ENCODE assay signal across 8 cellular contexts in genomic region chr2:1769703-1770422, GRCh38. TPM values are rescaled to one million over a fixed set of nuclear protein-coding genes. Genes with fewer than 3 reads are reported as not detected.
A peak's percentile ranks its signal among the peaks of the same experiment; 100 is the strongest.
DNase-seq lines count a peak whose midpoint lies in the region; ATAC-seq and TF ChIP-seq lines count a peak whose summit lies in the region.

No MANE protein-coding gene starts in this region.

- DNase-seq in NCI-H82 (lab: John Stamatoyannopoulos, UW) (peak; percentile 82), cardiac septum (ENCODE audit: low spot score) (peak; percentile 78), renal cortical epithelial cell (ENCODE audit: low read depth) (peak; percentile 61)
- peak; percentile 47 for DNase-seq in activated gamma-delta T cell treated with anti-CD3 and anti-CD28 coated beads, Interleukin-2, amount 50 U/mL, for 16 hours (ENCODE audit: low read depth)
- DNase-seq in activated T-helper 1 cell treated with anti-CD3 and anti-CD28 coated beads, Interleukin-12 subunit alpha, Interleukin-12 subunit beta, Interleukin-2, Interleukin-4 antibody, amounts not matched to agents 30 ng/mL and 10 ng/mL and 1 ng/mL, durations not matched to agents 14 hours and 24 hours and 36 hours (ENCODE audit: low spot score), result no peak

- no peaks in the 10 kb centered on the region for H3K9me3 Mint-ChIP-seq in activated T-helper 1 cell treated with anti-CD3 and anti-CD28 coated beads, Interleukin-12 subunit alpha, Interleukin-12 subunit beta, Interleukin-2, Interleukin-4 antibody, amounts not matched to agents 30 ng/mL and 10 ng/mL and 1 ng/mL, durations not matched to agents 14 hours and 24 hours and 36 hours

- no peaks in the 10 kb centered on the region for H3K4me1 Mint-ChIP-seq in activated T-helper 1 cell treated with anti-CD3 and anti-CD28 coated beads, Interleukin-12 subunit alpha, Interleukin-12 subunit beta, Interleukin-2, Interleukin-4 antibody, amounts not matched to agents 30 ng/mL and 10 ng/mL and 1 ng/mL, durations not matched to agents 14 hours and 24 hours and 36 hours (ENCODE audit: low read depth)

- intact Hi-C loops in cardiac septum (cut with DNase I), result no loop called here
- intact Hi-C loops in activated T-helper 1 cell treated with anti-CD3 and anti-CD28 coated beads, Interleukin-12 subunit alpha, Interleukin-12 subunit beta, Interleukin-2, Interleukin-4 antibody, amounts not matched to agents 30 ng/mL and 10 ng/mL and 1 ng/mL, durations not matched to agents 14 hours and 24 hours and 36 hours (cut with micrococcal nuclease), result no loop called here

- H3K27me3 Mint-ChIP-seq in activated T-helper 1 cell treated with anti-CD3 and anti-CD28 coated beads, Interleukin-12 subunit alpha, Interleukin-12 subunit beta, Interleukin-2, Interleukin-4 antibody, amounts not matched to agents 30 ng/mL and 10 ng/mL and 1 ng/mL, durations not matched to agents 14 hours and 24 hours and 36 hours (ENCODE audit: insufficient read depth), result no peaks in the 10 kb centered on the region

- H3K27ac Mint-ChIP-seq in activated T-helper 1 cell treated with anti-CD3 and anti-CD28 coated beads, Interleukin-12 subunit alpha, Interleukin-12 subunit beta, Interleukin-2, Interleukin-4 antibody, amounts not matched to agents 30 ng/mL and 10 ng/mL and 1 ng/mL, durations not matched to agents 14 hours and 24 hours and 36 hours, result no peak overlapping the region

- ATAC-seq in HG03378 (IDR thresholded peaks at IDR 0.05; ENCODE audit: unreplicated experiment) (peak; percentile 51), GM21529 (IDR thresholded peaks at IDR 0.05; ENCODE audit: unreplicated experiment) (no peak)

- no peaks in the 10 kb centered on the region for H3K36me3 Mint-ChIP-seq in activated T-helper 1 cell treated with anti-CD3 and anti-CD28 coated beads, Interleukin-12 subunit alpha, Interleukin-12 subunit beta, Interleukin-2, Interleukin-4 antibody, amounts not matched to agents 30 ng/mL and 10 ng/mL and 1 ng/mL, durations not matched to agents 14 hours and 24 hours and 36 hours (ENCODE audit: low read depth)

- TF ChIP-seq CTCF in GM12873 (IDR thresholded peaks at IDR 0.05; ENCODE audit: insufficient read depth, low read depth, low read length, missing control alignments), result peak; percentile 78

- no peak overlapping the region for H3K4me3 Mint-ChIP-seq in activated T-helper 1 cell treated with anti-CD3 and anti-CD28 coated beads, Interleukin-12 subunit alpha, Interleukin-12 subunit beta, Interleukin-2, Interleukin-4 antibody, amounts not matched to agents 30 ng/mL and 10 ng/mL and 1 ng/mL, durations not matched to agents 14 hours and 24 hours and 36 hours

RNA-seq across cellular contexts. Expression of gene PXDN, which starts 25.5 kb away (rescaled TPM):
- total RNA-seq in cardiac septum (27.5 TPM), renal cortical epithelial cell (243 and 291 TPM in 2 replicates)
- total RNA-seq in activated T-helper 1 cell treated with anti-CD3 and anti-CD28 coated beads, Interleukin-12 subunit alpha, Interleukin-12 subunit beta, Interleukin-2, Interleukin-4 antibody, amounts not matched to agents 30 ng/mL and 10 ng/mL and 1 ng/mL, durations not matched to agents 14 hours and 24 hours and 36 hours, result 1.7 and 1.9 TPM in 2 replicates
